10 cellular contexts compared by ENCODE assay signal in the genomic region with DNA sequence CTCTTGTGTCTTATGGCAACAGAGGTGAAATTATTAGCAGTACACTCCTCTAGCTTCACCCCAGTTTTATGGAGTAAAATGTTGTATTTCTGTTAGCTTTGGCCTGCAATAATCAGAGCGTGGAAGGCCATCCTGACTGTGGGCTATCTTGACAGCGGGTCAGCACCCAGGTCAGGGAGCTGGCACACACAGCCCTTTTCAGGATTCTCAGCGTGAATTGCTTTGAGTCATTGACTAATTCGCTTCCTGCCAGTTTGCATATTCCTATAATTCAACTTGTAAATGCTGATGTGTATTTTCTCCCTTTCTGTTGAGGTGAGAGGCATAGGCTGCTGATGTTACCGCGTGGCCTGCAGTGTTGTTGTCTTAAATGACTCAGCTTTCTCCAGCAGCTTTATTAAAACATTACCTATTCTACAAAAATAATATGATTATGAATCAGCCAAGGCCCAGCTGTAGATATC.
DNase-seq lines count a peak whose midpoint lies in the region; ATAC-seq and TF ChIP-seq lines count a peak whose summit lies in the region.
"Had no signal": no experiment of that assay in that cellular context is flagged by ENCODE, and none has a peak within 500 bp of the region (broad histone marks: within the 10 kb centered on the region; RNA-seq: fewer than 3 reads in every experiment).

No MANE protein-coding gene starts in this region.

- H3K27me3 ChIP-seq in AG04450 (ENCODE audit: control insufficient read depth, insufficient read depth, low read length): no peaks in the 10 kb centered on the region
- H3K27me3 ChIP-seq in right lobe of liver: no peaks in the 10 kb centered on the region
- no peaks in the 10 kb centered on the region for H3K27me3 ChIP-seq in transverse colon
- H3K27me3 ChIP-seq: esophagus muscularis mucosa had no signal

- peaks cover 0 to 80% (median 34%) of the 10 kb centered on the region in 4 donors for H3K4me1 ChIP-seq in right lobe of liver
- peaks cover 2 to 50% (median 21%) of the 10 kb centered on the region in 4 donors for H3K4me1 ChIP-seq in transverse colon

- H3K9me3 ChIP-seq in AG04450 (ENCODE audit: control insufficient read depth, insufficient read depth, low read length) (no peaks in the 10 kb centered on the region), right lobe of liver (no peaks in the 10 kb centered on the region), transverse colon (no peaks in the 10 kb centered on the region)
- H3K9me3 ChIP-seq: esophagus muscularis mucosa had no signal

- no peak for TF ChIP-seq CTCF in AG04450 (IDR thresholded peaks at IDR 0.05; ENCODE audit: low read depth, low read length)
- TF ChIP-seq CTCF in astrocyte of the spinal cord (IDR thresholded peaks at IDR 0.05; ENCODE audit: low read depth, low read length): no peak
- TF ChIP-seq CTCF in right lobe of liver (IDR thresholded peaks at IDR 0.05): no peak
- no peak for TF ChIP-seq CTCF in transverse colon (IDR thresholded peaks at IDR 0.05)

- peak overlapping the region; percentile 42 for H3K27ac ChIP-seq in AG04450 (ENCODE audit: low read depth, low read length)
- peak overlapping the region; percentile 34 to 56 (median 34) for H3K27ac ChIP-seq in right lobe of liver
- H3K27ac ChIP-seq in transverse colon: no peak overlapping the region

- ATAC-seq in HG02870 (IDR thresholded peaks at IDR 0.05; ENCODE audit: unreplicated experiment) (peak; percentile 64), right lobe of liver (peak; percentile 43 to 61 (median 54)), GM18858 (IDR thresholded peaks at IDR 0.05; ENCODE audit: unreplicated experiment) (no peak)
- ATAC-seq: HCT116 had no signal

- no peak for DNase-seq in AG04450 (ENCODE audit: low read depth, low spot score)
- peak; percentile 82 for DNase-seq in astrocyte of the spinal cord (ENCODE audit: low read depth, low spot score)
- no peak for DNase-seq in right lobe of liver
- DNase-seq in pons (ENCODE audit: low spot score): no peak
- no peak for DNase-seq in cerebellar cortex (ENCODE audit: low spot score)
- DNase-seq in transverse colon: no peak

- POLR2A ChIA-PET in AG04450 (lab: Yijun Ruan, JAX): no interaction called here

- 23% methylated on average over 6 of the region's 6 CpGs for WGBS in right lobe of liver (ENCODE audit: insufficient coverage, low coverage, low lambda C conversion rate, missing lambda C conversion rate)
- 73% methylated on average over 6 of the region's 6 CpGs; no CpG with 5 or more reads in 1 of the 2 donors for WGBS in transverse colon (ENCODE audit: low coverage in 1 of 2), 2 donors

- peaks cover 0 to 17% (median 6%) of the 10 kb centered on the region in 4 donors for H3K36me3 ChIP-seq in right lobe of liver
- H3K36me3 ChIP-seq in transverse colon: peaks cover 0 to 27% (median 0%) of the 10 kb centered on the region in 4 donors

- no peak overlapping the region for H3K4me3 ChIP-seq in AG04450 (ENCODE audit: low read depth, low read length)
- no peak overlapping the region for H3K4me3 ChIP-seq in astrocyte of the spinal cord (ENCODE audit: low read depth, low read length)
- no peak overlapping the region for H3K4me3 ChIP-seq in right lobe of liver
- no peak overlapping the region for H3K4me3 ChIP-seq in transverse colon
- H3K4me3 ChIP-seq: esophagus muscularis mucosa had no signal

- no peak for TF ChIP-seq POLR2A in right lobe of liver (IDR thresholded peaks at IDR 0.05)
- no peak for TF ChIP-seq POLR2A in transverse colon (IDR thresholded peaks at IDR 0.05)

- in situ Hi-C loops in astrocyte of the spinal cord (cut with HindIII; ENCODE audit: low sequenced_read_pairs): no loop called here
- in situ Hi-C loops in transverse colon (cut with MboI; ENCODE audit: low pct_ligation_motif_present in 1 of 4, low pct_unique_long_range_greater_than_20kb in 1 of 4, low sequenced_read_pairs in 3 of 4): no loop called here

- intact Hi-C loops in right lobe of liver (cut with DNase I) (no loop called here), transverse colon (cut with DNase I; ENCODE audit: low total_unique reads) (no loop called here)

- TF ChIP-seq EP300 in transverse colon (IDR thresholded peaks at IDR 0.05; ENCODE audit: low read depth): no peak

- CTCF ChIA-PET in AG04450 (lab: Charles Lee): no interaction called here

Comparison
In these comparisons a context has a peak if more than half of its experiments do, and no peak if none do; other contexts are left out.
1. H3K27ac ChIP-seq: peak in AG04450 (single experiment) and right lobe of liver (3 of 3); none in transverse colon (0 of 4).